ENCODE assay signal across 21 cellular contexts in genomic region chr2:70987386-70987785, GRCh38. TPM values are rescaled to one million over a fixed set of nuclear protein-coding genes. Genes with fewer than 3 reads are reported as not detected.
A peak's percentile ranks its signal among the peaks of the same experiment; 100 is the strongest.
DNase-seq lines count a peak whose midpoint lies in the region; ATAC-seq, FAIRE-seq and TF ChIP-seq lines count a peak whose summit lies in the region.
"Had no signal": no experiment of that assay in that cellular context is flagged by ENCODE, and none has a peak within 500 bp of the region (broad histone marks: within the 10 kb centered on the region; RNA-seq: fewer than 3 reads in every experiment).

No MANE protein-coding gene starts in this region.

- H3K4me1 ChIP-seq in H9 (ENCODE audit: insufficient read depth, low read length) = no peaks in the 10 kb centered on the region
- H3K4me1 ChIP-seq: A549 had no signal

- no peak overlapping the region for H3T11ph ChIP-seq in H9 (ENCODE audit: low read length)

- no CpG with 5 or more reads among the region's 1 CpG for WGBS in H9 (ENCODE audit: extremely low coverage, insufficient read length, low lambda C conversion rate)

- no peak overlapping the region for H2AFZ ChIP-seq in H9 (ENCODE audit: low read length)

- no peak overlapping the region for H3K4me3 Mint-ChIP-seq in H9
- H3K4me3 Mint-ChIP-seq in stimulated activated effector memory CD8-positive, alpha-beta T cell treated with anti-CD3 and anti-CD28 coated beads, Interleukin-12 subunit alpha, Interleukin-12 subunit beta, amount 100 ng/mL, for 72 hours = no peak overlapping the region

- no peaks in the 10 kb centered on the region for H4K20me1 ChIP-seq in H9 (ENCODE audit: control insufficient read depth, insufficient read depth, insufficient read length)

- H3K56ac ChIP-seq in H9 (ENCODE audit: insufficient read length, low read depth, low read length) = no peak overlapping the region

- no peak overlapping the region for H3K27ac ChIP-seq in H9 (ENCODE audit: insufficient read length, low read depth, low read length)
- peak overlapping the region; percentile 4 for H3K27ac ChIP-seq in caudate nucleus (ENCODE audit: low read depth, low read length)
- H3K27ac ChIP-seq: A549, C4-2B, KMS-11 had no signal

- H3K9ac ChIP-seq in H9 (ENCODE audit: extremely low read depth, insufficient read length, low read length) = no peak overlapping the region
- H3K9ac ChIP-seq: KMS-11 had no signal

- H2BK12ac ChIP-seq in H9 (ENCODE audit: insufficient read length, low read depth, low read length) = no peak overlapping the region

- H4K5ac ChIP-seq in H9 (ENCODE audit: insufficient read length, low read depth, low read length) = no peak overlapping the region

- H3K27me3 ChIP-seq in H9 (ENCODE audit: insufficient read depth, low read length) = no peaks in the 10 kb centered on the region

- H3K18ac ChIP-seq in H9 (ENCODE audit: insufficient read length, low read depth, low read length) = no peak overlapping the region

- H3K4me1 Mint-ChIP-seq in H9 = peaks cover 5% of the 10 kb centered on the region in 2 experiments
- H3K4me1 Mint-ChIP-seq in stimulated activated effector memory CD8-positive, alpha-beta T cell treated with anti-CD3 and anti-CD28 coated beads, Interleukin-12 subunit alpha, Interleukin-12 subunit beta, amount 100 ng/mL, for 72 hours = peaks cover 35% of the 10 kb centered on the region

- no peak overlapping the region for H2BK20ac ChIP-seq in H9 (ENCODE audit: low read depth, low read length, poor library complexity, severe bottlenecking)

- H3K23ac ChIP-seq in H9 (ENCODE audit: insufficient read length, low read depth, low read length) = no peak overlapping the region

- no peak overlapping the region for H2BK120ac ChIP-seq in H9 (ENCODE audit: low read depth, low read length, poor library complexity, severe bottlenecking)

- FAIRE-seq in GM19239 (lab: Jason Lieb, UNC) = no peak
- FAIRE-seq: A549, GM12878, GM18507 had no signal

- H3K4ac ChIP-seq in H9 (ENCODE audit: low read depth, low read length) = no peak overlapping the region

- H3K9me3 Mint-ChIP-seq in H9 = no peaks in the 10 kb centered on the region
- no peaks in the 10 kb centered on the region for H3K9me3 Mint-ChIP-seq in stimulated activated effector memory CD8-positive, alpha-beta T cell treated with anti-CD3 and anti-CD28 coated beads, Interleukin-12 subunit alpha, Interleukin-12 subunit beta, amount 100 ng/mL, for 72 hours

- peaks cover 9% of the 10 kb centered on the region; the same call in 1 of the 2 replicates for H3K27me3 Mint-ChIP-seq in H9 (ENCODE audit: low read depth)

- no peak overlapping the region for H2BK5ac ChIP-seq in H9 (ENCODE audit: insufficient read length, low read length)

- no peaks in the 10 kb centered on the region for H3K79me1 ChIP-seq in H9 (ENCODE audit: insufficient read depth, low read depth, low read length, poor library complexity, severe bottlenecking)

- no peak overlapping the region for H3K14ac ChIP-seq in H9 (ENCODE audit: insufficient read depth, low read length)

- H3K36me3 Mint-ChIP-seq in H9 (ENCODE audit: insufficient read depth in 1 of 3, low read depth in 3 of 3) = peaks cover 1 to 38% (median 30%) of the 10 kb centered on the region in 3 experiments; a peak in 4 of 7 replicates
- peaks cover 65% of the 10 kb centered on the region for H3K36me3 Mint-ChIP-seq in stimulated activated effector memory CD8-positive, alpha-beta T cell treated with anti-CD3 and anti-CD28 coated beads, Interleukin-12 subunit alpha, Interleukin-12 subunit beta, amount 100 ng/mL, for 72 hours

- TF ChIP-seq CTCF in H9 (conservative IDR thresholded peaks at IDR 0.05) = no peak

- no peak overlapping the region for H4K8ac ChIP-seq in H9 (replicated peaks; ENCODE audit: insufficient read length, low read depth, low read length)

- H3K23me2 ChIP-seq in H9 (ENCODE audit: insufficient read length, low read depth, low read length, poor library complexity, severe bottlenecking) = no peaks in the 10 kb centered on the region

- H3K4me2 ChIP-seq in H9 (ENCODE audit: insufficient read depth, insufficient read length, low read length) = no peak overlapping the region
- H3K4me2 ChIP-seq: A549, KMS-11 had no signal

- no peak overlapping the region for H2BK15ac ChIP-seq in H9 (ENCODE audit: low read depth, low read length)

- H4K91ac ChIP-seq in H9 (ENCODE audit: insufficient read length, low read depth, low read length) = no peak overlapping the region

- H3K79me2 ChIP-seq in H9 (ENCODE audit: insufficient read depth, low read length) = no peaks in the 10 kb centered on the region

- DNase-seq in activated T-cell treated with anti-CD3 and anti-CD28 coated beads, Interleukin-2, amount 50 U/mL, for 48 hours = peak; percentile 10
- DNase-seq in activated T-cell treated with anti-CD3 and anti-CD28 coated beads for 4 hours (no peak), H9 (peak; percentile 2), caudate nucleus (lab: John Stamatoyannopoulos, UW) (no peak), GM19239 (ENCODE audit: insufficient read length, low spot score) (no peak), activated gamma-delta T cell (lab: John Stamatoyannopoulos, UW) (no peak), middle frontal gyrus (ENCODE audit: extremely low spot score, low spot score) (no peak)
- DNase-seq in stimulated activated effector memory CD8-positive, alpha-beta T cell treated with anti-CD3 and anti-CD28 coated beads, Interleukin-12 subunit alpha, Interleukin-12 subunit beta, amount 100 ng/mL, for 72 hours (ENCODE audit: low spot score in 2 of 2) = peak in 1 of 2 donors; percentile 37
- DNase-seq: DMS 273 treated with DMSO at 0.1 percent for 48 hours, GDM1, NCI-H1436, NCI-H2029, NCI-H524, SHP77 treated with DMSO at 0.1 percent for 48 hours had no signal

- H3K9me3 ChIP-seq in H9 (ENCODE audit: control insufficient read depth, low read depth, low read length) = no peaks in the 10 kb centered on the region
- H3K9me3 ChIP-seq: A549 had no signal

- ATAC-seq in stimulated activated effector memory CD8-positive, alpha-beta T cell treated with anti-CD3 and anti-CD28 coated beads, Interleukin-12 subunit alpha, Interleukin-12 subunit beta, amount 100 ng/mL, for 72 hours = no peak
- ATAC-seq: A549, GM12878 had no signal

- no peak overlapping the region for H2AK5ac ChIP-seq in H9 (ENCODE audit: insufficient read length, low read length)

- H3K27ac Mint-ChIP-seq in H9 = no peak overlapping the region
- peak overlapping the region; percentile 72 for H3K27ac Mint-ChIP-seq in stimulated activated effector memory CD8-positive, alpha-beta T cell treated with anti-CD3 and anti-CD28 coated beads, Interleukin-12 subunit alpha, Interleukin-12 subunit beta, amount 100 ng/mL, for 72 hours

RNA-seq across cellular contexts. Expression of gene TEX261, which starts 7.3 kb away (rescaled TPM):
- total RNA-seq in H9 (2021) = 19.2 and 23.9 TPM in 2 replicates

RNA-seq across cellular contexts. Expression of gene ANKRD53, which starts 9.0 kb away (rescaled TPM):
- total RNA-seq in H9 (2021) = 0.28 and 0.88 TPM in 2 replicates
- total RNA-seq: GM12878, H4, RPMI7951 had no signal

RNA-seq across cellular contexts. Expression of gene ATP6V1B1, which starts 51.7 kb away (rescaled TPM):
- total RNA-seq in H9 (2021) = not detected in 2 replicates
- total RNA-seq: GM12878 had no signal

Comparison
In these comparisons a context has a peak if more than half of its experiments do, and no peak if none do; other contexts are left out.
1. DNase-seq: peak in activated T-cell treated with anti-CD3 and anti-CD28 coated beads, Interleukin-2, amount 50 U/mL, for 48 hours (2 of 2) and H9 (single experiment); none in activated T-cell treated with anti-CD3 and anti-CD28 coated beads for 4 hours (single experiment), caudate nucleus (0 of 61), GM19239 (single experiment), activated gamma-delta T cell (single experiment) and middle frontal gyrus (single experiment).